27 cellular contexts compared by ENCODE assay signal in genomic region chr3:133152056-133152455, GRCh38.
DNase-seq lines count a peak whose midpoint lies in the region; ATAC-seq and TF ChIP-seq lines count a peak whose summit lies in the region.
"Had no signal": no experiment of that assay in that cellular context is flagged by ENCODE, and none has a peak within 500 bp of the region (broad histone marks: within the 10 kb centered on the region; RNA-seq: fewer than 3 reads in every experiment).

No MANE protein-coding gene starts in this region.

- no peaks in the 10 kb centered on the region for H3K27me3 ChIP-seq in stomach
- H3K27me3 ChIP-seq: BE2C, heart left ventricle, sigmoid colon had no signal

- TF ChIP-seq EP300 in stomach (IDR thresholded peaks at IDR 0.05) = no peak

- TF ChIP-seq CTCF in neural crest cell (conservative IDR thresholded peaks at IDR 0.05) (no peak), stomach (IDR thresholded peaks at IDR 0.05) (no peak)

- no peak overlapping the region for H3K4me3 Mint-ChIP-seq in neural crest cell
- H3K4me3 Mint-ChIP-seq: activated T-helper 17 cell treated with anti-CD3 and anti-CD28 coated beads, Interleukin-2, amount 50 U/mL, for 72 hours; nephron progenitor cell had no signal

- no peak overlapping the region for H3K27ac ChIP-seq in stomach
- H3K27ac ChIP-seq: A549, epithelial cell of prostate, heart left ventricle, sigmoid colon, SK-N-MC had no signal

- H3K4me1 Mint-ChIP-seq in neural crest cell = peaks cover 9% of the 10 kb centered on the region
- H3K4me1 Mint-ChIP-seq: activated T-helper 17 cell treated with anti-CD3 and anti-CD28 coated beads, Interleukin-2, amount 50 U/mL, for 72 hours; nephron progenitor cell had no signal

- peaks cover 0 to under 1% (median 0%) of the 10 kb centered on the region in 4 donors for H3K9me3 ChIP-seq in stomach
- H3K9me3 ChIP-seq: A549, HAP-1 had no signal

- intact Hi-C loops in stomach (cut with DNase I; ENCODE audit: low total_unique reads) = no loop called here

- DNase-seq in NCI-H2196 (lab: John Stamatoyannopoulos, UW; ENCODE audit: unreplicated experiment) (peak; percentile 18), NCI-H2196 treated with DMSO at 0.1 percent for 48 hours (lab: John Stamatoyannopoulos, UW; ENCODE audit: unreplicated experiment) (no peak), NCI-H2029 (lab: John Stamatoyannopoulos, UW) (peak; percentile 77), NCI-H748 treated with DMSO at 0.1 percent for 48 hours (lab: John Stamatoyannopoulos, UW) (peak; percentile 60), neural crest cell (ENCODE audit: low read depth, low spot score) (no peak), stomach (no peak)
- DNase-seq in stimulated activated CD4-positive, alpha-beta T cell treated with anti-CD3 and anti-CD28 coated beads, Interleukin-4, amount 100 ng/mL, for 1 hour = no peak
- DNase-seq: activated CD4-positive, alpha-beta T cell treated with anti-CD3 and anti-CD28 coated beads for 4 hours; aorta; BE2C; Calu3; GDM1; heart left ventricle; NCI-H226; nephron progenitor cell; sigmoid colon; stimulated activated CD4-positive, alpha-beta T cell treated with anti-CD3 and anti-CD28 coated beads, Interleukin-15, amount 100 ng/mL, for 24 hours; stimulated activated CD8-positive, alpha-beta memory T cell treated with anti-CD3 and anti-CD28 coated beads, Interleukin-4, amount 100 ng/mL, for 48 hours; T-helper 2 cell had no signal

- H3K4me3 ChIP-seq in stomach = no peak overlapping the region
- H3K4me3 ChIP-seq: A549, HAP-1, heart left ventricle, sigmoid colon, SK-N-MC had no signal

- WGBS in stomach, 5 donors = 22 to 41% (median 26%) methylated on average over 2 of the region's 2 CpGs

- no peak for TF ChIP-seq POLR2A in stomach (IDR thresholded peaks at IDR 0.05)

- H3K36me3 ChIP-seq in stomach = no peaks in the 10 kb centered on the region
- H3K36me3 ChIP-seq: HAP-1, heart left ventricle, sigmoid colon had no signal

- no peaks in the 10 kb centered on the region for H3K36me3 Mint-ChIP-seq in neural crest cell (ENCODE audit: low read depth)

- H3K27me3 Mint-ChIP-seq in neural crest cell (ENCODE audit: low read depth) = no peaks in the 10 kb centered on the region

- no peaks in the 10 kb centered on the region for H3K4me1 ChIP-seq in stomach
- H3K4me1 ChIP-seq: A549, HAP-1, heart left ventricle, sigmoid colon had no signal

- no peak for ATAC-seq in HG03175 (IDR thresholded peaks at IDR 0.05; ENCODE audit: unreplicated experiment)
- ATAC-seq: A549; activated naive CD4-positive, alpha-beta T cell treated with anti-CD3 and anti-CD28 coated beads, Interleukin-2, amount 50 U/mL, for 72 hours; activated T-helper 17 cell treated with anti-CD3 and anti-CD28 coated beads, Interleukin-2, amount 50 U/mL, for 72 hours; heart left ventricle; left lobe of liver had no signal

- H3K27ac Mint-ChIP-seq in neural crest cell (ENCODE audit: unreplicated experiment) = peak overlapping the region; percentile 75
- H3K27ac Mint-ChIP-seq: activated naive CD4-positive, alpha-beta T cell treated with anti-CD3 and anti-CD28 coated beads, Interleukin-2, amount 50 U/mL, for 72 hours; activated T-helper 17 cell treated with anti-CD3 and anti-CD28 coated beads, Interleukin-2, amount 50 U/mL, for 72 hours; nephron progenitor cell had no signal

- H3K9me3 Mint-ChIP-seq in neural crest cell = peaks cover 10% of the 10 kb centered on the region

Comparison
In these comparisons a context has a peak if more than half of its experiments do, and no peak if none do; other contexts are left out.
1. DNase-seq: peak in NCI-H2196 (single experiment), NCI-H2029 (single experiment) and NCI-H748 treated with DMSO at 0.1 percent for 48 hours (single experiment); none in NCI-H2196 treated with DMSO at 0.1 percent for 48 hours (single experiment), neural crest cell (single experiment), stimulated activated CD4-positive, alpha-beta T cell treated with anti-CD3 and anti-CD28 coated beads, Interleukin-4, amount 100 ng/mL, for 1 hour (single experiment) and stomach (single experiment).